ENCODE assay signal across 8 cellular contexts in genomic region chr1:96236156-96236739, GRCh38.
DNase-seq lines count a peak whose midpoint lies in the region; ATAC-seq and TF ChIP-seq lines count a peak whose summit lies in the region.

No MANE protein-coding gene starts in this region.

- peaks cover 16% of the 10 kb centered on the region for H3K4me1 Mint-ChIP-seq in endodermal cell
- H3K4me1 Mint-ChIP-seq in nephron: peaks cover 13% of the 10 kb centered on the region

- no peaks in the 10 kb centered on the region for H3K4me1 ChIP-seq in endodermal cell (ENCODE audit: control insufficient read depth, insufficient read depth, low read length)

- no peaks in the 10 kb centered on the region for H3K36me3 ChIP-seq in endodermal cell (ENCODE audit: control insufficient read depth, insufficient read depth, low read length)

- H3K27ac ChIP-seq in endodermal cell (ENCODE audit: low read depth, low read length): no peak overlapping the region

- H3K9me3 ChIP-seq in endodermal cell (ENCODE audit: control insufficient read depth, low read length): no peaks in the 10 kb centered on the region

- no peak overlapping the region for H3K27ac Mint-ChIP-seq in endodermal cell
- peak overlapping the region in 1 of 3 experiments; percentile 54 for H3K27ac Mint-ChIP-seq in nephron

- H3K27me3 Mint-ChIP-seq in endodermal cell (ENCODE audit: insufficient read depth) (no peaks in the 10 kb centered on the region), nephron (ENCODE audit: low read depth) (no peaks in the 10 kb centered on the region)

- 32 to 44% methylated on average over 3 to 4 of the region's 4 CpGs for WGBS in endodermal cell (ENCODE audit: insufficient coverage in 1 of 2, insufficient read length in 1 of 2), 2 experiments

- no peak overlapping the region for H3K4me3 ChIP-seq in endodermal cell (ENCODE audit: low read length)

- H3K9ac ChIP-seq in endodermal cell (ENCODE audit: extremely low read depth, low read length, poor library complexity, severe bottlenecking): no peak overlapping the region

- H3K36me3 Mint-ChIP-seq in endodermal cell (ENCODE audit: low read depth) (no peaks in the 10 kb centered on the region), nephron (ENCODE audit: low read depth) (no peaks in the 10 kb centered on the region)

- TF ChIP-seq CTCF in endodermal cell (conservative IDR thresholded peaks at IDR 0.05) (peak; percentile 87), nephron (IDR thresholded peaks at IDR 0.05; ENCODE audit: unreplicated experiment in 3 of 3) (peak; percentile 64 to 74 (median 64))

- H3K4me3 Mint-ChIP-seq in endodermal cell: no peak overlapping the region
- H3K4me3 Mint-ChIP-seq in nephron: no peak overlapping the region

- H3K9me3 Mint-ChIP-seq in endodermal cell (peaks cover 3% of the 10 kb centered on the region), nephron (no peaks in the 10 kb centered on the region)

- no peak for ATAC-seq in HG03354 (IDR thresholded peaks at IDR 0.05; ENCODE audit: poor library complexity, severe bottlenecking, unreplicated experiment)

- no peaks in the 10 kb centered on the region for H3K27me3 ChIP-seq in endodermal cell (ENCODE audit: control insufficient read depth, insufficient read depth, low read length, poor library complexity, severe bottlenecking)

- peak; percentile 44 for DNase-seq in SIG-M5 treated with dmso at 0.1 percent for 504 hours (lab: John Stamatoyannopoulos, UW; ENCODE audit: unreplicated experiment)
- no peak for DNase-seq in SIG-M5 (lab: John Stamatoyannopoulos, UW)
- peak; percentile 52 for DNase-seq in HT1080 (ENCODE audit: low read depth)
- peak; percentile 79 for DNase-seq in OCI-M1 (lab: John Stamatoyannopoulos, UW)
- DNase-seq in endodermal cell: peak; percentile 65
- DNase-seq in HPDE6-E6E7 (ENCODE audit: extremely low spot score): no peak

Comparison
In these comparisons a context has a peak if more than half of its experiments do, and no peak if none do; other contexts are left out.
1. DNase-seq: peak in SIG-M5 treated with dmso at 0.1 percent for 504 hours (single experiment), HT1080 (single experiment), OCI-M1 (single experiment) and endodermal cell (single experiment); none in SIG-M5 (single experiment) and HPDE6-E6E7 (single experiment).